Comparison of ENCODE assay signal across 9 cellular contexts in the genomic region with DNA sequence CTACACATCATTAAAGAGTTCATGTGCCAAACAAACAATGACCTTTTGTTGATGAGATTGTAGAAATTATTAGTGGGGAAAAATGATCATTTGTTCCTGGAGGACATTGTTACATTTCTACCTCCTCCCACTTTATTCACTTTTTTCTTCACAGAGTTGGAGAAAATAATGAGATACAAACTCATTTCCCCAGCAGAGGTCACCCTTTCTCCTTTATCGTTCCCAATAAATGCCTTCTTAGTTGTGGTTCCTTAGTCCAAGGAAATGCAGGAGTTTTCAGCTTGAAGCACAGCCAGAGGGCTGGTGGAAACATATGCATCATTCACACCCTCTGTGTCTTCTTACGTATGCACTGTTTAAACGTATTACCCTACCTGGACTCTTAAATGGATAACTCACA.
DNase-seq lines count a peak whose midpoint lies in the region; ATAC-seq and FAIRE-seq lines count a peak whose summit lies in the region.
"Had no signal": no experiment of that assay in that cellular context is flagged by ENCODE, and none has a peak within 500 bp of the region (broad histone marks: within the 10 kb centered on the region; RNA-seq: fewer than 3 reads in every experiment).

No MANE protein-coding gene starts in this region.

- FAIRE-seq in TTC549 (lab: Jason Lieb, UNC), result peak; percentile 92

- intact Hi-C loops in sciatic nerve (cut with DNase I), result no loop called here

- DNase-seq in NCI-H1436 (lab: John Stamatoyannopoulos, UW), result peak; percentile 18
- DNase-seq in NCI-H1436 treated with DMSO at 0.1 percent for 48 hours (lab: John Stamatoyannopoulos, UW), result no peak
- peak; percentile 44 for DNase-seq in NCI-H2029 treated with DMSO at 0.1 percent for 48 hours (lab: John Stamatoyannopoulos, UW)
- DNase-seq in glomerular visceral epithelial cell (ENCODE audit: extremely low spot score), result peak; percentile 74
- no peak for DNase-seq in sciatic nerve (ENCODE audit: low spot score)

- ATAC-seq in sciatic nerve (peak; percentile 75), GM19324 (IDR thresholded peaks at IDR 0.05; ENCODE audit: low FRiP score, unreplicated experiment) (no peak), HG02642 (IDR thresholded peaks at IDR 0.05; ENCODE audit: poor library complexity, unreplicated experiment) (no peak)
- ATAC-seq: activated T-cell treated with anti-CD3 and anti-CD28 coated beads, Interleukin-2, amount 50 U/mL, for 72 hours had no signal

Comparison
In these comparisons a context has a peak if more than half of its experiments do, and no peak if none do; other contexts are left out.
1. DNase-seq: peak in NCI-H1436 (single experiment), NCI-H2029 treated with DMSO at 0.1 percent for 48 hours (single experiment) and glomerular visceral epithelial cell (single experiment); none in NCI-H1436 treated with DMSO at 0.1 percent for 48 hours (single experiment) and sciatic nerve (single experiment).